In genomic region chrX:112614640-112615039, GRCh38 we compare ENCODE assay signal across 17 cellular contexts.
DNase-seq lines count a peak whose midpoint lies in the region; ATAC-seq and TF ChIP-seq lines count a peak whose summit lies in the region.
"Had no signal": no experiment of that assay in that cellular context is flagged by ENCODE, and none has a peak within 500 bp of the region (broad histone marks: within the 10 kb centered on the region; RNA-seq: fewer than 3 reads in every experiment).

No MANE protein-coding gene starts in this region.

- H3K4me3 ChIP-seq in NT2/D1 (ENCODE audit: insufficient read length, low read depth) (no peak overlapping the region), lower lobe of right lung (no peak overlapping the region)
- H3K4me3 ChIP-seq: skin epidermis had no signal

- H3K27ac ChIP-seq in lower lobe of right lung: no peak overlapping the region
- H3K27ac ChIP-seq: RWPE1, skin epidermis had no signal

- H3K9me3 ChIP-seq in NT2/D1 (ENCODE audit: insufficient read depth, low read length): peaks cover 26% of the 10 kb centered on the region; the same call in 1 of the 2 replicates
- no peaks in the 10 kb centered on the region for H3K9me3 ChIP-seq in lower lobe of right lung

- H3K27me3 ChIP-seq in NT2/D1 (ENCODE audit: insufficient read depth, insufficient read length): no peaks in the 10 kb centered on the region
- no peaks in the 10 kb centered on the region for H3K27me3 ChIP-seq in lower lobe of right lung (ENCODE audit: low read depth)

- no peaks in the 10 kb centered on the region for H3K4me1 ChIP-seq in NT2/D1 (ENCODE audit: insufficient read depth, insufficient read length)
- no peaks in the 10 kb centered on the region for H3K4me1 ChIP-seq in lower lobe of right lung

- intact Hi-C loops in lower lobe of right lung (cut with DNase I): no loop called here

- H3K36me3 ChIP-seq in NT2/D1 (ENCODE audit: insufficient read depth, insufficient read length, low read length): no peaks in the 10 kb centered on the region
- H3K36me3 ChIP-seq in lower lobe of right lung: no peaks in the 10 kb centered on the region

- TF ChIP-seq CTCF in lower lobe of right lung (IDR thresholded peaks at IDR 0.05): no peak

- DNase-seq in AG08395 (ENCODE audit: low spot score) (peak; percentile 20), NT2/D1 (ENCODE audit: low read depth, low spot score) (peak; percentile 81), iPS DF 19.7 (ENCODE audit: low read depth, low spot score) (peak; percentile 63), NCI-H226 (no peak), lower lobe of right lung (no peak)
- no peak for DNase-seq in activated CD4-positive, CD25-positive, alpha-beta regulatory T cell treated with anti-CD3 and anti-CD28 coated beads, Interleukin-2, amount 50 U/mL, for 72 hours
- DNase-seq: activated CD4-positive, alpha-beta T cell treated with anti-CD3 and anti-CD28 coated beads for 1 hour; activated CD8-positive, alpha-beta memory T cell treated with anti-CD3 and anti-CD28 coated beads, Interleukin-2, amount 50 U/mL, for 48 hours; activated naive CD8-positive, alpha-beta T cell treated with anti-CD3 and anti-CD28 coated beads for 36 hours; cerebellar nuclear complex; NCI-H2029 treated with DMSO at 0.1 percent for 48 hours; NCI-H774; T-helper 1 cell had no signal

- H3K9ac ChIP-seq in NT2/D1 (ENCODE audit: insufficient read length, low read depth): no peak overlapping the region

- peak; percentile 92 for ATAC-seq in GM21786 (IDR thresholded peaks at IDR 0.05; ENCODE audit: unreplicated experiment)
- ATAC-seq in lower lobe of right lung: no peak
- no peak for ATAC-seq in HG02970 (IDR thresholded peaks at IDR 0.05; ENCODE audit: low FRiP score, unreplicated experiment)

Comparison
In these comparisons a context has a peak if more than half of its experiments do, and no peak if none do; other contexts are left out.
1. DNase-seq: peak in AG08395 (single experiment), NT2/D1 (single experiment) and iPS DF 19.7 (single experiment); none in activated CD4-positive, CD25-positive, alpha-beta regulatory T cell treated with anti-CD3 and anti-CD28 coated beads, Interleukin-2, amount 50 U/mL, for 72 hours (single experiment), NCI-H226 (single experiment) and lower lobe of right lung (single experiment).